1 cellular context compared by ENCODE assay signal in the genomic region with DNA sequence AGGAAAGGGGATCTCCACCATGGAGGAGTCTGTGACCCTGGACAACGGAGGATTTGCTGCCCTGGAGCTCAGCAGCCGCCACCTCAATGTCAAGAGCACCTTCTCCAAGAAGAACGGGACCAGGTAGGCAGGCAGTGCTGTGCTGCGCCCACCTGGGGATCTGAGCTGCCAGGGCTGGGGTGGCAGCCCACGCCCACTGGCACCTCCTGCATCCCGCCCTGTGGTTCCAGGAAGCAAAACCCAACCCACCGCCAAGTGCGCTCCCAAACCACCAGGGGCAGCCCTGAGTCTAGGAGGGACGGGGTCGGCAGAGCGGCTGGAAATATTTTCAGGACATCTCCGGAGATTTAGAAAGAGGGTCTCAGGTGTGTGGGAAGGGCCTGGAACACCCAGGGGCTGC.
A peak's percentile ranks its signal among the peaks of the same experiment; 100 is the strongest.
TF ChIP-seq lines count a peak whose summit lies in the region.

No MANE protein-coding gene starts in this region.

TF ChIP-seq in H1, 55 proteins besides CTCF, POLR2A, EP300 and RAD21:
- no peak for TF ChIP-seq RFX5 (IDR thresholded peaks at IDR 0.05; ENCODE audit: borderline replicate concordance, low read depth, low read length)
- TF ChIP-seq YY1 (IDR thresholded peaks at IDR 0.05; ENCODE audit: low read depth, low read length) = 0 out of 2 replicates have a peak, but pooled peaks have one; percentile 27
- TF ChIP-seq KDM1A (IDR thresholded peaks at IDR 0.05; ENCODE audit: borderline replicate concordance, low read length) = no peak
- no peak for TF ChIP-seq RXRA (IDR thresholded peaks at IDR 0.05; ENCODE audit: insufficient read depth, low read depth, low read length)
- TF ChIP-seq EGR1 (IDR thresholded peaks at IDR 0.05; ENCODE audit: borderline replicate concordance, low read depth, low read length) = no peak
TF ChIP-seq in H1: peak in this region for 1.
